8 cellular contexts compared by ENCODE assay signal in the genomic region with DNA sequence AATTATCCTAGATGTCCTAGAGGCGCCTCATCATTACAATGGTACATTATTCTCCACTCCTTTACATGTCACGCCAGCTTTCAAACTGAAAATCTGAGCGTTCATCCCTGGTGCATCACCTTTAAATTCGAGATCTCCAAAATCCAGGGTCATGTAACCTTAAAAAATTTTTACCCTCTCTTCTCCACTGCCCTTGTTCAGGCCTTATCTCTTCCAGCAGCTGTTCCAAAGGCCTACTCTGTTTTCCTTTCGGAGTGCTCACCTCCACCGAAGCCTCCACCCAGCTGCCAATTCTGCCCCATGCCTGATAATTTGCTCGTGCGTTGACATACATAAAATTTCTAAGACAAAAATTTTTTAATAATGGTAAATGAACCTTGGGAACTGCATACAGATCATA. TPM values are rescaled to one million over a fixed set of nuclear protein-coding genes. Genes with fewer than 3 reads are reported as not detected.
DNase-seq lines count a peak whose midpoint lies in the region; ATAC-seq and TF ChIP-seq lines count a peak whose summit lies in the region.

No MANE protein-coding gene starts in this region.

- WGBS in esophagus muscularis mucosa: 46% methylated on average over 8 of the region's 8 CpGs
- 35 to 41% (median 41%) methylated on average over 8 of the region's 8 CpGs for WGBS in psoas muscle, 3 donors

- intact Hi-C loops in esophagus muscularis mucosa (cut with DNase I): loop anchor here (5.0 kb wide), 1 partner anchor 246 kb away; the partner anchor contains the start of gene ZFYVE16
- intact Hi-C loops in psoas muscle (cut with DNase I): no loop called here

- TF ChIP-seq EP300 in esophagus muscularis mucosa (IDR thresholded peaks at IDR 0.05): no peak

- TF ChIP-seq POLR2A in Peyer's patch (IDR thresholded peaks at IDR 0.05) (no peak), esophagus muscularis mucosa (IDR thresholded peaks at IDR 0.05; ENCODE audit: low read depth) (no peak)

- H3K27me3 ChIP-seq in Peyer's patch (no peaks in the 10 kb centered on the region), esophagus muscularis mucosa (no peaks in the 10 kb centered on the region), psoas muscle (ENCODE audit: insufficient read depth in 3 of 3, low read length in 2 of 3) (no peaks in the 10 kb centered on the region)

- DNase-seq in DMS53 (lab: John Stamatoyannopoulos, UW) (peak; percentile 19), DMS53 treated with DMSO at 0.1 percent for 48 hours (lab: John Stamatoyannopoulos, UW; ENCODE audit: unreplicated experiment) (no peak), Peyer's patch (no peak), esophagus muscularis mucosa (ENCODE audit: extremely low spot score) (no peak), psoas muscle (no peak), OCI-M2 (lab: John Stamatoyannopoulos, UW; ENCODE audit: unreplicated experiment) (no peak), NCI-H2171 (lab: John Stamatoyannopoulos, UW) (no peak)

- H3K36me3 ChIP-seq in Peyer's patch (peaks cover 0 to 16% (median 0%) of the 10 kb centered on the region in 3 donors), esophagus muscularis mucosa (peaks cover 0 to 28% (median 16%) of the 10 kb centered on the region in 4 donors), psoas muscle (ENCODE audit: insufficient read depth in 1 of 2, low read depth in 1 of 2) (peaks cover 0 to 33% of the 10 kb centered on the region in 2 donors)

- no peak for ATAC-seq in psoas muscle
- no peak for ATAC-seq in GM19452 (IDR thresholded peaks at IDR 0.05; ENCODE audit: unreplicated experiment)

- no peak for TF ChIP-seq CTCF in Peyer's patch (IDR thresholded peaks at IDR 0.05)
- no peak for TF ChIP-seq CTCF in esophagus muscularis mucosa (IDR thresholded peaks at IDR 0.05)
- no peak for TF ChIP-seq CTCF in psoas muscle (IDR thresholded peaks at IDR 0.05)

- H3K27ac ChIP-seq in Peyer's patch (peak overlapping the region in 3 of 4 donors; percentile 21 to 97 (median 48)), esophagus muscularis mucosa (replicated peaks in 1 of 4) (no peak overlapping the region), psoas muscle (no peak overlapping the region)

- H3K9me3 ChIP-seq in Peyer's patch: no peaks in the 10 kb centered on the region
- no peaks in the 10 kb centered on the region for H3K9me3 ChIP-seq in esophagus muscularis mucosa
- H3K9me3 ChIP-seq in psoas muscle: no peaks in the 10 kb centered on the region

- H3K4me1 ChIP-seq in Peyer's patch (peaks cover 5 to 10% (median 7%) of the 10 kb centered on the region in 4 donors), esophagus muscularis mucosa (peaks cover 12 to 21% (median 19%) of the 10 kb centered on the region in 4 donors), psoas muscle (peaks cover 11% of the 10 kb centered on the region)

- peak overlapping the region in 3 of 4 donors; percentile 85 to 97 (median 90) for H3K4me3 ChIP-seq in Peyer's patch
- H3K4me3 ChIP-seq in esophagus muscularis mucosa: peak overlapping the region in 3 of 4 donors; percentile 76 to 94 (median 92)
- peak overlapping the region; percentile 96 for H3K4me3 ChIP-seq in psoas muscle

RNA-seq across cellular contexts. Expression of gene MSH3, which starts 1.0 kb away (rescaled TPM):
- total RNA-seq in Peyer's patch (10 to 100 TPM; 14.5 to 27.2 (median 21.5) TPM), esophagus muscularis mucosa (10 to 100 TPM in 1 of 4 donors, 1 to 10 TPM in 3; 7.6 to 11.6 (median 9.3) TPM), psoas muscle (10 to 100 TPM in 3 of 4 donors, 1 to 10 TPM in 1; 5.2 to 12.6 (median 10.7) TPM)
- polyA plus RNA-seq in psoas muscle: 1 to 10 TPM; 2.8 to 5.8 (median 3.9) TPM

RNA-seq across cellular contexts. Expression of gene DHFR, which starts 1.3 kb away (rescaled TPM):
- total RNA-seq in Peyer's patch: 10 to 100 TPM; 19.5 to 42.6 (median 24.9) TPM
- 10 to 100 TPM in 1 of 4 donors, 1 to 10 TPM in 3; 4.7 to 11.6 (median 8.5) TPM for total RNA-seq in esophagus muscularis mucosa
- total RNA-seq in psoas muscle: 10 to 100 TPM in 3 of 4 donors, 1 to 10 TPM in 1; 4.4 to 13.2 (median 12.0) TPM
- 10 to 100 TPM in 1 of 3 donors, 1 to 10 TPM in 2; 5.2 to 26.3 (median 6.0) TPM for polyA plus RNA-seq in psoas muscle

Comparison
In these comparisons a context has a peak if more than half of its experiments do, and no peak if none do; other contexts are left out.
1. H3K27ac ChIP-seq: peak in Peyer's patch (3 of 4); none in esophagus muscularis mucosa (0 of 4) and psoas muscle (single experiment).
2. Peak in every context shown above with its lines, with median percentiles within 50 percentile points of each other: H3K4me3 ChIP-seq.